In genomic region chr5:58961631-58962280, GRCh38 we compare ENCODE assay signal across 18 cellular contexts.
DNase-seq lines count a peak whose midpoint lies in the region; ATAC-seq, FAIRE-seq and TF ChIP-seq lines count a peak whose summit lies in the region.
"Had no signal": no experiment of that assay in that cellular context is flagged by ENCODE, and none has a peak within 500 bp of the region (broad histone marks: within the 10 kb centered on the region; RNA-seq: fewer than 3 reads in every experiment).

No MANE protein-coding gene starts in this region.

- ATAC-seq in GM19455 (IDR thresholded peaks at IDR 0.05; ENCODE audit: unreplicated experiment), result peak; percentile 61
- peak; percentile 67 for ATAC-seq in HG02884 (IDR thresholded peaks at IDR 0.05; ENCODE audit: unreplicated experiment)
- ATAC-seq in HG03565 (IDR thresholded peaks at IDR 0.05; ENCODE audit: unreplicated experiment), result peak; percentile 84
- no peak for ATAC-seq in heart left ventricle
- no peak for ATAC-seq in activated T-helper 17 cell treated with anti-CD3 and anti-CD28 coated beads, Interleukin-2, amount 50 U/mL, for 72 hours (replicated peaks)
- ATAC-seq: natural killer cell had no signal

- no peak overlapping the region for H3K27ac Mint-ChIP-seq in activated T-helper 17 cell treated with anti-CD3 and anti-CD28 coated beads, Interleukin-2, amount 50 U/mL, for 72 hours
- H3K27ac Mint-ChIP-seq: activated CD4-positive, alpha-beta T cell treated with anti-CD3 and anti-CD28 coated beads, Interleukin-2, amount 10 ng/mL, durations not matched to agents 7 days and 5 days; activated naive CD8-positive, alpha-beta T cell treated with anti-CD3 and anti-CD28 coated beads for 36 hours; natural killer cell had no signal

- H3K4me3 ChIP-seq in heart left ventricle, result no peak overlapping the region
- no peak overlapping the region for H3K4me3 ChIP-seq in H7 (ENCODE audit: insufficient read depth, low read depth, low read length)
- H3K4me3 ChIP-seq: dorsolateral prefrontal cortex, esophagus squamous epithelium had no signal

- H3K36me3 ChIP-seq in heart left ventricle, result no peaks in the 10 kb centered on the region
- no peaks in the 10 kb centered on the region for H3K36me3 ChIP-seq in H7 (replicated peaks; ENCODE audit: control insufficient read depth, insufficient read depth, low read length)
- H3K36me3 ChIP-seq: esophagus squamous epithelium had no signal

- H3K9me3 ChIP-seq in heart left ventricle, result no peaks in the 10 kb centered on the region
- H3K9me3 ChIP-seq: esophagus squamous epithelium had no signal

- H3K36me3 Mint-ChIP-seq in activated T-helper 17 cell treated with anti-CD3 and anti-CD28 coated beads, Interleukin-2, amount 50 U/mL, for 72 hours (ENCODE audit: low read depth), result no peaks in the 10 kb centered on the region
- H3K36me3 Mint-ChIP-seq: activated naive CD8-positive, alpha-beta T cell treated with anti-CD3 and anti-CD28 coated beads for 36 hours; natural killer cell had no signal

- H3K4me1 Mint-ChIP-seq in activated T-helper 17 cell treated with anti-CD3 and anti-CD28 coated beads, Interleukin-2, amount 50 U/mL, for 72 hours, result no peaks in the 10 kb centered on the region
- H3K4me1 Mint-ChIP-seq: activated CD4-positive, alpha-beta T cell treated with anti-CD3 and anti-CD28 coated beads, Interleukin-2, amount 10 ng/mL, durations not matched to agents 7 days and 5 days; activated naive CD8-positive, alpha-beta T cell treated with anti-CD3 and anti-CD28 coated beads for 36 hours had no signal

- intact Hi-C loops in heart left ventricle (cut with DNase I), result no loop called here

- peaks cover 3% of the 10 kb centered on the region for H3K9me3 Mint-ChIP-seq in activated T-helper 17 cell treated with anti-CD3 and anti-CD28 coated beads, Interleukin-2, amount 50 U/mL, for 72 hours
- H3K9me3 Mint-ChIP-seq: activated CD4-positive, alpha-beta T cell treated with anti-CD3 and anti-CD28 coated beads, Interleukin-2, amount 10 ng/mL, durations not matched to agents 7 days and 5 days; activated naive CD8-positive, alpha-beta T cell treated with anti-CD3 and anti-CD28 coated beads for 36 hours; natural killer cell had no signal

- TF ChIP-seq POLR2A in heart left ventricle (IDR thresholded peaks at IDR 0.05), result no peak

- H3K27ac ChIP-seq in heart left ventricle, result no peak overlapping the region
- H3K27ac ChIP-seq: dorsolateral prefrontal cortex, esophagus squamous epithelium had no signal

- 79 to 94% (median 91%) methylated on average over 3 of the region's 3 CpGs for WGBS in heart left ventricle, 4 donors

- TF ChIP-seq CTCF in heart left ventricle (IDR thresholded peaks at IDR 0.05), result no peak

- FAIRE-seq in GM18507 (lab: Jason Lieb, UNC), result no peak
- FAIRE-seq: H1 had no signal

- H3K27me3 ChIP-seq in heart left ventricle (no peaks in the 10 kb centered on the region), H7 (ENCODE audit: control insufficient read depth, insufficient read depth, low read length) (no peaks in the 10 kb centered on the region)
- H3K27me3 ChIP-seq: dorsolateral prefrontal cortex had no signal

- DNase-seq in GM18507 (ENCODE audit: extremely low spot score, insufficient read length, low read depth), result peak; percentile 12
- DNase-seq in mesenteric fat pad (ENCODE audit: low spot score), result no peak
- DNase-seq in heart left ventricle, result no peak
- DNase-seq in H7, result no peak
- DNase-seq: activated CD4-positive, alpha-beta T cell treated with anti-CD3 and anti-CD28 coated beads, Interleukin-2, amount 10 ng/mL, durations not matched to agents 7 days and 5 days; activated naive CD8-positive, alpha-beta T cell treated with anti-CD3 and anti-CD28 coated beads for 36 hours; activated T-cell treated with anti-CD3 and anti-CD28 coated beads for 4 hours; dorsolateral prefrontal cortex; esophagus squamous epithelium; GF-D8; natural killer cell; NCI-H187; NCI-H524 had no signal

- H3K4me1 ChIP-seq in heart left ventricle, result no peaks in the 10 kb centered on the region
- H3K4me1 ChIP-seq: esophagus squamous epithelium had no signal

- H3K27me3 Mint-ChIP-seq in activated T-helper 17 cell treated with anti-CD3 and anti-CD28 coated beads, Interleukin-2, amount 50 U/mL, for 72 hours, result peaks cover 4% of the 10 kb centered on the region
- H3K27me3 Mint-ChIP-seq: activated CD4-positive, alpha-beta T cell treated with anti-CD3 and anti-CD28 coated beads, Interleukin-2, amount 10 ng/mL, durations not matched to agents 7 days and 5 days; activated naive CD8-positive, alpha-beta T cell treated with anti-CD3 and anti-CD28 coated beads for 36 hours had no signal

- H3K4me3 Mint-ChIP-seq in activated T-helper 17 cell treated with anti-CD3 and anti-CD28 coated beads, Interleukin-2, amount 50 U/mL, for 72 hours, result no peak overlapping the region
- H3K4me3 Mint-ChIP-seq: activated CD4-positive, alpha-beta T cell treated with anti-CD3 and anti-CD28 coated beads, Interleukin-2, amount 10 ng/mL, durations not matched to agents 7 days and 5 days; activated naive CD8-positive, alpha-beta T cell treated with anti-CD3 and anti-CD28 coated beads for 36 hours; natural killer cell had no signal

Comparison
In these comparisons a context has a peak if more than half of its experiments do, and no peak if none do; other contexts are left out.
1. ATAC-seq: peak in GM19455 (single experiment), HG02884 (single experiment) and HG03565 (single experiment); none in heart left ventricle (0 of 4) and activated T-helper 17 cell treated with anti-CD3 and anti-CD28 coated beads, Interleukin-2, amount 50 U/mL, for 72 hours (single experiment).